In the genomic region with DNA sequence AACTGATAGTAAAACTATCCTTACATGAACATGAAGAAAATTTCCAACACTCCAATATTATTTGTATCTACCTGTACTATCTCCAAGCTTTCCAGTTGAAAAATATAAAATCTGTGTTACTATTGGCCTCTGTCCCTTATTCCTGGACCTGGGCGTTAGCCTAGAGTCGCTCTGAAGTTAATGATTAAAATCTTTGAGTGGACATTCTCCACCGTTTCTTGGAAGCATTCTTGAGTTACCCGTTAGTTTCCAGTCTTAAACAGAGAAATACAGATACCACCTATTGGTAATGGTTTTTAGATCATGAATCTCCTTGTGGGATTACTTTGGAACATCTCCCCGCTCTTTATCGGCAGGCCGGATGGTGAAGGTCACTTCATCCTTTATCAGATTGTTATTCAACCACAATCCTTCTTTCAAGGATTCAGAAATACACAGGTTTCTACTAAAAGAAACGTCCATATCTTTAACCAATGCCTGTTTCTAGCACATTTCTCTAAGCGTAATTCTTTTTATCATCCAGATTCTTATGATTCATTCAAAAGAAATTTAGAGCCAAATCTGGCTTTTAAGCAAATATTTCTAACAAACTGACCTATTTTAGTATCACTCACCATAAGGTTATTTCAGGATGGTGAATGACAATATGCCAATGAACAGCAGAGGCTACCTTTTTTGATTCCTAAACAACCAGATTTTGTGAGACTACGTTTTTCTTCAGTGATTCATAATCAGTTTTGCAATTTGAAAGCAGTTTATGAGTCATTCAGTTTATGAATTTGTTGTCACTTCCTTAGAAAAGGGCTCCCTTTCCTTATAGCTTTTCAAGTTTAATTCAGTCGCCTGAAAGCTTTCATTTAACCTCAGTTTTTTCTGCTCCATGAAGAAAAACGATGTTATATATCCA, we compare ENCODE assay signal across 9 cellular contexts.
A peak's percentile ranks its signal among the peaks of the same experiment; 100 is the strongest.
DNase-seq lines count a peak whose midpoint lies in the region; ATAC-seq and TF ChIP-seq lines count a peak whose summit lies in the region.
"Had no signal": no experiment of that assay in that cellular context is flagged by ENCODE, and none has a peak within 500 bp of the region (broad histone marks: within the 10 kb centered on the region; RNA-seq: fewer than 3 reads in every experiment).

No MANE protein-coding gene starts in this region.

- peak overlapping the region; percentile 72 for H3K27ac ChIP-seq in upper lobe of right lung

- H3K36me3 Mint-ChIP-seq in activated naive CD4-positive, alpha-beta T cell treated with anti-CD3 and anti-CD28 coated beads, Interleukin-2, amount 50 U/mL, for 24 hours = no peaks in the 10 kb centered on the region
- no peaks in the 10 kb centered on the region for H3K36me3 Mint-ChIP-seq in activated naive CD4-positive, alpha-beta T cell treated with anti-CD3 and anti-CD28 coated beads, Interleukin-2, amount 10 ng/mL, durations not matched to agents 7 days and 5 days
- peaks cover 3% of the 10 kb centered on the region for H3K36me3 Mint-ChIP-seq in activated T-helper 2 cell treated with anti-CD3 and anti-CD28 coated beads, Interferon-gamma antibody, Interleukin-2, Interleukin-4, amounts not matched to agents 10 μg/mL and 5 μg/mL and 100 μg/mL, durations not matched to agents 14 hours and 24 hours and 36 hours (ENCODE audit: low read depth)

- intact Hi-C loops in activated T-helper 2 cell treated with anti-CD3 and anti-CD28 coated beads, Interferon-gamma antibody, Interleukin-2, Interleukin-4, amounts not matched to agents 10 μg/mL and 5 μg/mL and 100 μg/mL, durations not matched to agents 14 hours and 24 hours and 36 hours (cut with micrococcal nuclease) = loop anchor here (1.0 to 5.0 kb wide), 5 partner anchors 7 to 154 kb away; a partner anchor contains a TSS
- intact Hi-C loops in left colon (cut with DNase I, micrococcal nuclease) = no loop called here
- intact Hi-C loops in upper lobe of right lung (cut with DNase I) = no loop called here

- ATAC-seq in left colon (peak; percentile 52), upper lobe of right lung (peak; percentile 49), HG02763 (IDR thresholded peaks at IDR 0.05; ENCODE audit: unreplicated experiment) (no peak)

- H3K4me1 ChIP-seq in upper lobe of right lung = peaks cover 30% of the 10 kb centered on the region
- no peaks in the 10 kb centered on the region for H3K4me1 ChIP-seq in BE2C

- DNase-seq in activated naive CD4-positive, alpha-beta T cell treated with anti-CD3 and anti-CD28 coated beads, Interleukin-2, amount 10 ng/mL, durations not matched to agents 7 days and 5 days = no peak
- DNase-seq in activated T-helper 2 cell treated with anti-CD3 and anti-CD28 coated beads, Interferon-gamma antibody, Interleukin-2, Interleukin-4, amounts not matched to agents 10 μg/mL and 5 μg/mL and 100 μg/mL, durations not matched to agents 14 hours and 24 hours and 36 hours (ENCODE audit: low spot score) = no peak
- DNase-seq in left colon = no peak
- DNase-seq in upper lobe of right lung = no peak
- no peak for DNase-seq in BE2C
- no peak for DNase-seq in GOT3 (lab: John Stamatoyannopoulos, UW)

- H3K27me3 ChIP-seq in upper lobe of right lung (no peaks in the 10 kb centered on the region), BE2C (no peaks in the 10 kb centered on the region)

- peaks cover 26% of the 10 kb centered on the region for H3K4me1 Mint-ChIP-seq in activated naive CD4-positive, alpha-beta T cell treated with anti-CD3 and anti-CD28 coated beads, Interleukin-2, amount 50 U/mL, for 24 hours
- H3K4me1 Mint-ChIP-seq in activated naive CD4-positive, alpha-beta T cell treated with anti-CD3 and anti-CD28 coated beads, Interleukin-2, amount 10 ng/mL, durations not matched to agents 7 days and 5 days = peaks cover 20% of the 10 kb centered on the region
- peaks cover 53% of the 10 kb centered on the region for H3K4me1 Mint-ChIP-seq in activated T-helper 2 cell treated with anti-CD3 and anti-CD28 coated beads, Interferon-gamma antibody, Interleukin-2, Interleukin-4, amounts not matched to agents 10 μg/mL and 5 μg/mL and 100 μg/mL, durations not matched to agents 14 hours and 24 hours and 36 hours (ENCODE audit: low read depth)

- no peak overlapping the region for H3K4me3 ChIP-seq in upper lobe of right lung
- H3K4me3 ChIP-seq in BE2C (ENCODE audit: low read depth, low read length) = no peak overlapping the region

- H3K27ac Mint-ChIP-seq in activated naive CD4-positive, alpha-beta T cell treated with anti-CD3 and anti-CD28 coated beads, Interleukin-2, amount 50 U/mL, for 24 hours = peak overlapping the region; percentile 68
- H3K27ac Mint-ChIP-seq in activated naive CD4-positive, alpha-beta T cell treated with anti-CD3 and anti-CD28 coated beads, Interleukin-2, amount 10 ng/mL, durations not matched to agents 7 days and 5 days = no peak overlapping the region
- peak overlapping the region; percentile 90 for H3K27ac Mint-ChIP-seq in activated T-helper 2 cell treated with anti-CD3 and anti-CD28 coated beads, Interferon-gamma antibody, Interleukin-2, Interleukin-4, amounts not matched to agents 10 μg/mL and 5 μg/mL and 100 μg/mL, durations not matched to agents 14 hours and 24 hours and 36 hours

- H3K27me3 Mint-ChIP-seq in activated naive CD4-positive, alpha-beta T cell treated with anti-CD3 and anti-CD28 coated beads, Interleukin-2, amount 50 U/mL, for 24 hours = no peaks in the 10 kb centered on the region
- H3K27me3 Mint-ChIP-seq in activated naive CD4-positive, alpha-beta T cell treated with anti-CD3 and anti-CD28 coated beads, Interleukin-2, amount 10 ng/mL, durations not matched to agents 7 days and 5 days = peaks cover 15% of the 10 kb centered on the region
- H3K27me3 Mint-ChIP-seq in activated T-helper 2 cell treated with anti-CD3 and anti-CD28 coated beads, Interferon-gamma antibody, Interleukin-2, Interleukin-4, amounts not matched to agents 10 μg/mL and 5 μg/mL and 100 μg/mL, durations not matched to agents 14 hours and 24 hours and 36 hours (ENCODE audit: low read depth) = no peaks in the 10 kb centered on the region

- H3K9me3 Mint-ChIP-seq in activated naive CD4-positive, alpha-beta T cell treated with anti-CD3 and anti-CD28 coated beads, Interleukin-2, amount 50 U/mL, for 24 hours = no peaks in the 10 kb centered on the region
- H3K9me3 Mint-ChIP-seq in activated naive CD4-positive, alpha-beta T cell treated with anti-CD3 and anti-CD28 coated beads, Interleukin-2, amount 10 ng/mL, durations not matched to agents 7 days and 5 days = no peaks in the 10 kb centered on the region
- no peaks in the 10 kb centered on the region for H3K9me3 Mint-ChIP-seq in activated T-helper 2 cell treated with anti-CD3 and anti-CD28 coated beads, Interferon-gamma antibody, Interleukin-2, Interleukin-4, amounts not matched to agents 10 μg/mL and 5 μg/mL and 100 μg/mL, durations not matched to agents 14 hours and 24 hours and 36 hours
- H3K9me3 Mint-ChIP-seq: neural crest cell had no signal

- H3K4me3 Mint-ChIP-seq in activated naive CD4-positive, alpha-beta T cell treated with anti-CD3 and anti-CD28 coated beads, Interleukin-2, amount 50 U/mL, for 24 hours = no peak overlapping the region
- H3K4me3 Mint-ChIP-seq in activated naive CD4-positive, alpha-beta T cell treated with anti-CD3 and anti-CD28 coated beads, Interleukin-2, amount 10 ng/mL, durations not matched to agents 7 days and 5 days = no peak overlapping the region
- no peak overlapping the region for H3K4me3 Mint-ChIP-seq in activated T-helper 2 cell treated with anti-CD3 and anti-CD28 coated beads, Interferon-gamma antibody, Interleukin-2, Interleukin-4, amounts not matched to agents 10 μg/mL and 5 μg/mL and 100 μg/mL, durations not matched to agents 14 hours and 24 hours and 36 hours (ENCODE audit: low read depth)
- H3K4me3 Mint-ChIP-seq: neural crest cell had no signal

- CTCF ChIA-PET in activated naive CD4-positive, alpha-beta T cell treated with anti-CD3 and anti-CD28 coated beads, Interleukin-2, amount 10 ng/mL, durations not matched to agents 7 days and 5 days (lab: Charles Lee) = interaction anchor here (1.0 to 1.3 kb wide), 2 partner anchors 99 to 219 kb away, joined by 3 read pairs; no protein-coding TSS in a partner anchor

- H3K36me3 ChIP-seq in upper lobe of right lung = no peaks in the 10 kb centered on the region
- H3K36me3 ChIP-seq in BE2C = no peaks in the 10 kb centered on the region

- TF ChIP-seq CTCF in upper lobe of right lung (IDR thresholded peaks at IDR 0.05) = no peak
- no peak for TF ChIP-seq CTCF in BE2C (IDR thresholded peaks at IDR 0.05; ENCODE audit: low read depth, low read length)

- no peaks in the 10 kb centered on the region for H3K9me3 ChIP-seq in upper lobe of right lung
- no peaks in the 10 kb centered on the region for H3K9me3 ChIP-seq in BE2C
